Comparison of ENCODE assay signal across 20 cellular contexts in the genomic region with DNA sequence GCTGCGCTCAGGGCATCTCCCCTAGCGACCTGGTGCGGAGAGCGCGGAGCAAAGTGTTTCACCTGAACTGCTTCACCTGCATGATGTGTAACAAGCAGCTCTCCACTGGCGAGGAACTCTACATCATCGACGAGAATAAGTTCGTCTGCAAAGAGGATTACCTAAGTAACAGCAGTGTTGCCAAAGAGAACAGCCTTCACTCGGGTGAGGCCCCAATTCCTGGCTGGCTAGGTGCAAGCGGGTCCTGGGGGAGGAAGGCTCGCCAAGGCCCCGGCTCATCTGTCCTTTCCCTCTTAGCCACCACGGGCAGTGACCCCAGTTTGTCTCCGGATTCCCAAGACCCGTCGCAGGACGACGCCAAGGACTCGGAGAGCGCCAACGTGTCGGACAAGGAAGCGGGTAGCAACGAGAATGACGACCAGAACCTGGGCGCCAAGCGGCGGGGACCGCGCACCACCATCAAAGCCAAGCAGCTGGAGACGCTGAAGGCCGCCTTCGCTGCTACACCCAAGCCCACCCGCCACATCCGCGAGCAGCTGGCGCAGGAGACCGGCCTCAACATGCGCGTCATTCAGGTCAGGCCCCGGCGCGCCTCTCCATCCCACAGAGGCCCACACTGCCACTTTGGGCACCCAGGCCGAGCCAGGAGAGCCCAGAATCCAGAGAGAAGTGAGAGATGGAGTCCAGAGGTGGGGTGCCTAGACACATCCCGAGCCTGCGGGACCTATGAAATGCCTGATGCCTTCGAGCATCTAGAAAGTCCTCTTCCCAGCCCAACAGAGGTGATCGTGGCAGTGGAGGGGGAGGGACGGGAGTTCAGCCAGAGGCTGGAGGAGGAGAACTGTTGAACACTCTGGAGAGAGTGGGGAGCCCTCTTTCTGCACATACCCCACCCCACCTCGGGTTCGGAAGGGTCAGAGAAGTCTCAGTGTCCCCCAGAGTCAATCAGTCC. TPM values are rescaled to one million over a fixed set of nuclear protein-coding genes. Genes with fewer than 3 reads are reported as not detected.
DNase-seq lines count a peak whose midpoint lies in the region; ATAC-seq and TF ChIP-seq lines count a peak whose summit lies in the region.
"Had no signal": no experiment of that assay in that cellular context is flagged by ENCODE, and none has a peak within 500 bp of the region (broad histone marks: within the 10 kb centered on the region; RNA-seq: fewer than 3 reads in every experiment).

No MANE protein-coding gene starts in this region.

- no peak overlapping the region for H3K4me3 Mint-ChIP-seq in activated CD4-positive, alpha-beta T cell treated with anti-CD3 and anti-CD28 coated beads, Interleukin-2, amount 10 ng/mL, durations not matched to agents 7 days and 5 days
- H3K4me3 Mint-ChIP-seq in T-helper 17 cell (peak overlapping the region; percentile 28), neural progenitor cell (peak overlapping the region; percentile 18)
- H3K4me3 Mint-ChIP-seq: activated CD4-positive, alpha-beta memory T cell treated with anti-CD3 and anti-CD28 coated beads for 36 hours had no signal

- peak overlapping the region; percentile 20; the same call in 1 of the 2 replicates for H3K4me3 ChIP-seq in iPS-18c (ENCODE audit: insufficient read depth, low read depth, low read length)
- H3K4me3 ChIP-seq in neural progenitor cell = no peak overlapping the region
- H3K4me3 ChIP-seq: ovary had no signal

- no peaks in the 10 kb centered on the region for H3K79me2 ChIP-seq in neural progenitor cell (ENCODE audit: low read depth)

- peaks cover 62% of the 10 kb centered on the region for H3F3A ChIP-seq in neural progenitor cell (ENCODE audit: low read depth)

- H3K27ac ChIP-seq in neural progenitor cell = no peak overlapping the region
- H3K27ac ChIP-seq: heart left ventricle, ovary had no signal

- POLR2A ChIA-PET in activated CD4-positive, alpha-beta T cell treated with anti-CD3 and anti-CD28 coated beads, Interleukin-2, amount 10 ng/mL, durations not matched to agents 7 days and 5 days (lab: Charles Lee) = no interaction called here

- DNase-seq in activated CD4-positive, alpha-beta T cell treated with anti-CD3 and anti-CD28 coated beads, Interleukin-2, amount 10 ng/mL, durations not matched to agents 7 days and 5 days = no peak
- DNase-seq in activated CD4-positive, alpha-beta T cell treated with anti-CD3 and anti-CD28 coated beads for 48 hours = no peak
- DNase-seq in T-helper 17 cell (no peak), neural progenitor cell (ENCODE audit: low spot score) (peak; percentile 55), AG08395 (ENCODE audit: low spot score) (no peak), NCI-H69 (lab: John Stamatoyannopoulos, UW) (no peak)
- no peak for DNase-seq in effector CD8-positive, alpha-beta T cell (lab: John Stamatoyannopoulos, UW)
- DNase-seq: ACHN; activated CD4-positive, alpha-beta memory T cell treated with anti-CD3 and anti-CD28 coated beads for 36 hours; effector memory CD4-positive, alpha-beta T cell; heart left ventricle; NCI-H1436 treated with DMSO at 0.1 percent for 48 hours; NCI-H2227 treated with DMSO at 0.1 percent for 48 hours; ovary; stimulated activated CD4-positive, alpha-beta T cell treated with anti-CD3 and anti-CD28 coated beads, Interleukin-2, amount 100 ng/mL, for 24 hours had no signal

- H3K27me3 Mint-ChIP-seq in activated CD4-positive, alpha-beta T cell treated with anti-CD3 and anti-CD28 coated beads, Interleukin-2, amount 10 ng/mL, durations not matched to agents 7 days and 5 days = peaks cover 81% of the 10 kb centered on the region
- H3K27me3 Mint-ChIP-seq in T-helper 17 cell (peaks cover 75% of the 10 kb centered on the region), neural progenitor cell (ENCODE audit: insufficient read depth, low read depth) (peaks cover 83% of the 10 kb centered on the region)

- ATAC-seq in T-helper 17 cell = no peak
- ATAC-seq: heart left ventricle had no signal

- H3K4me2 ChIP-seq in neural progenitor cell = no peak overlapping the region

- CTCF ChIA-PET in activated CD4-positive, alpha-beta T cell treated with anti-CD3 and anti-CD28 coated beads, Interleukin-2, amount 10 ng/mL, durations not matched to agents 7 days and 5 days (lab: Charles Lee) = no interaction called here

- peak overlapping the region; percentile 36 for H3K27ac Mint-ChIP-seq in activated CD4-positive, alpha-beta T cell treated with anti-CD3 and anti-CD28 coated beads, Interleukin-2, amount 10 ng/mL, durations not matched to agents 7 days and 5 days
- H3K27ac Mint-ChIP-seq in T-helper 17 cell = peak overlapping the region; percentile 73
- H3K27ac Mint-ChIP-seq in neural progenitor cell = no peak overlapping the region
- H3K27ac Mint-ChIP-seq: activated CD4-positive, alpha-beta memory T cell treated with anti-CD3 and anti-CD28 coated beads for 36 hours had no signal

- H3K4me1 Mint-ChIP-seq in activated CD4-positive, alpha-beta T cell treated with anti-CD3 and anti-CD28 coated beads, Interleukin-2, amount 10 ng/mL, durations not matched to agents 7 days and 5 days = peaks cover 43% of the 10 kb centered on the region
- H3K4me1 Mint-ChIP-seq in T-helper 17 cell (peaks cover 39% of the 10 kb centered on the region), neural progenitor cell (peaks cover 30% of the 10 kb centered on the region)

- H3K9me3 Mint-ChIP-seq in activated CD4-positive, alpha-beta T cell treated with anti-CD3 and anti-CD28 coated beads, Interleukin-2, amount 10 ng/mL, durations not matched to agents 7 days and 5 days = no peaks in the 10 kb centered on the region
- peaks cover 3% of the 10 kb centered on the region for H3K9me3 Mint-ChIP-seq in neural progenitor cell
- H3K9me3 Mint-ChIP-seq: activated CD4-positive, alpha-beta memory T cell treated with anti-CD3 and anti-CD28 coated beads for 36 hours had no signal

- no peak for TF ChIP-seq CTCF in neural progenitor cell (IDR thresholded peaks at IDR 0.05)

- H4K20me1 ChIP-seq in neural progenitor cell (ENCODE audit: low read depth) = peaks cover 98% of the 10 kb centered on the region

- no peaks in the 10 kb centered on the region for H3K36me3 ChIP-seq in neural progenitor cell
- H3K36me3 ChIP-seq: heart left ventricle, ovary had no signal

- H3K9me3 ChIP-seq in T-helper 17 cell (ENCODE audit: control insufficient read depth, low read length, poor library complexity, severe bottlenecking) (no peaks in the 10 kb centered on the region), iPS-18c (ENCODE audit: control insufficient read depth, insufficient read depth, low read length) (peaks cover 2% of the 10 kb centered on the region), neural progenitor cell (ENCODE audit: low read depth) (no peaks in the 10 kb centered on the region)
- H3K9me3 ChIP-seq: heart left ventricle, ovary had no signal

- H3K4me1 ChIP-seq in neural progenitor cell = peaks cover 31% of the 10 kb centered on the region

- peaks cover 100% of the 10 kb centered on the region for H3K27me3 ChIP-seq in neural progenitor cell

- no peak overlapping the region for H3K9ac ChIP-seq in neural progenitor cell

- H2AFZ ChIP-seq in neural progenitor cell (replicated peaks) = no peak overlapping the region

- H3K36me3 Mint-ChIP-seq in activated CD4-positive, alpha-beta T cell treated with anti-CD3 and anti-CD28 coated beads, Interleukin-2, amount 10 ng/mL, durations not matched to agents 7 days and 5 days (ENCODE audit: low read depth) = peaks cover 6% of the 10 kb centered on the region
- H3K36me3 Mint-ChIP-seq in T-helper 17 cell (ENCODE audit: low read depth) (peaks cover 6% of the 10 kb centered on the region), neural progenitor cell (no peaks in the 10 kb centered on the region)

RNA-seq across cellular contexts. Expression of a gene that starts 3.3 kb away (rescaled TPM):
- not detected for total RNA-seq in activated CD4-positive, alpha-beta T cell treated with anti-CD3 and anti-CD28 coated beads, Interleukin-2, amount 10 ng/mL, durations not matched to agents 7 days and 5 days
- total RNA-seq in T-helper 17 cell (not detected), neural progenitor cell (ENCODE audit: low replicate concordance) (not detected in 2 replicates)
- total RNA-seq: cardiac septum, heart left ventricle, HT-29, mononuclear cell, ureter had no signal

RNA-seq across cellular contexts. Expression of a gene that starts 8.2 kb away (rescaled TPM):
- total RNA-seq in activated CD4-positive, alpha-beta T cell treated with anti-CD3 and anti-CD28 coated beads, Interleukin-2, amount 10 ng/mL, durations not matched to agents 7 days and 5 days = 10 to 100 TPM; 79.6 to 83.6 TPM
- total RNA-seq in T-helper 17 cell (10 to 100 TPM; 47.8 to 56.3 TPM), neural progenitor cell (ENCODE audit: low replicate concordance) (28.9 and 32.1 TPM in 2 replicates)
